11 cellular contexts compared by ENCODE assay signal in the genomic region with DNA sequence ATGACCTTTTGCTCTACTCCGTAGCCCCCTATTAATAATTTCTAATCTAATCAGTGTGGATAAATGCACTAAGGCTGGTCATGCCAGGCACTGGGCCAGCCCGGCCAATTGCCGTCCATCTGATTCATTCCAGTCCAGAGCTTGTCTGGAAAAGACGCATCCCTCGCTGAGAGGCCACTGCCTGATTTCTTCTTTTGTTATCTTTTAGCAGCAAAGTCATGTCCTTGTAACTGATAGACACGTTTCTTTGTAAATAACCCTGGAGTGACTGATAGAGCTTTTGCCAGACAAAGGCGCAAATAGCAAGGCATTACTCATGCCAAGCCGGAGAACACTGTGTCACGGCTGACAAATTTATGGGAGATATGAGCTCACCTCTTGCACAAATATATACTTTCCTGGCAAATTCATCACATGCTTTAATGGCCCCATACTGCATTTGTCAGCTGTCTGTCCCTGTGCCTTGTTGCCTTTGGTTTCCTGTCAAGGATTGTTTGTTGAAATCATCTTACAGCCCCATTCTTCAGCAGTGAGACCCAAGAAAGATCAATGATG.
DNase-seq lines count a peak whose midpoint lies in the region; ATAC-seq and TF ChIP-seq lines count a peak whose summit lies in the region.
"Had no signal": no experiment of that assay in that cellular context is flagged by ENCODE, and none has a peak within 500 bp of the region (broad histone marks: within the 10 kb centered on the region; RNA-seq: fewer than 3 reads in every experiment).

No MANE protein-coding gene starts in this region.

- 67 to 81% (median 71%) methylated on average over 9 of the region's 9 CpGs for WGBS in spleen, 5 donors

- no peaks in the 10 kb centered on the region for H3K9me3 ChIP-seq in spleen
- H3K9me3 ChIP-seq: esophagus squamous epithelium, psoas muscle had no signal

- no peak for TF ChIP-seq POLR2A in spleen (IDR thresholded peaks at IDR 0.05)

- no peaks in the 10 kb centered on the region for H3K27me3 ChIP-seq in spleen (replicated peaks in 1 of 7)
- H3K27me3 ChIP-seq: esophagus squamous epithelium had no signal

- no peaks in the 10 kb centered on the region for H3K4me1 ChIP-seq in spleen

- H3K4me3 ChIP-seq in spleen: no peak overlapping the region
- H3K4me3 ChIP-seq: esophagus squamous epithelium, psoas muscle had no signal

- peak; percentile 86 for ATAC-seq in Right ventricle myocardium inferior
- ATAC-seq: stimulated activated naive B cell treated with anti-CD40 and anti-IgM and Interleukin-4, amounts not matched to agents 10 μg/mL and 1 μg/mL and 100 μg/mL, for 72 hours had no signal

- DNase-seq in HEK293T (ENCODE audit: extremely low spot score) (peak; percentile 20), T1000 (lab: John Stamatoyannopoulos, UW) (peak; percentile 6), Right ventricle myocardium inferior (ENCODE audit: missing footprints) (peak; percentile 66), retina (peak; percentile 58), spleen (no peak), NCI-H2081 treated with DMSO at 0.1 percent for 48 hours (lab: John Stamatoyannopoulos, UW) (no peak), NCI-H1092 (lab: John Stamatoyannopoulos, UW) (no peak), nucleus accumbens (lab: John Stamatoyannopoulos, UW) (no peak)
- DNase-seq: esophagus squamous epithelium; stimulated activated naive B cell treated with anti-CD40 and anti-IgM and Interleukin-4, amounts not matched to agents 10 μg/mL and 1 μg/mL and 100 μg/mL, for 72 hours had no signal

- POLR2A ChIA-PET in HEK293T (lab: Yijun Ruan, JAX): interaction anchor here (1.2 kb wide), 2 partner anchors 13 to 116 kb away, joined by 3 to 6 read pairs; no protein-coding TSS in a partner anchor

- no peak overlapping the region for H3K27ac ChIP-seq in spleen
- H3K27ac ChIP-seq: esophagus squamous epithelium, psoas muscle had no signal

- TF ChIP-seq CTCF in spleen (IDR thresholded peaks at IDR 0.05 in 8 of 11, conservative IDR thresholded peaks at IDR 0.05 in 3 of 11): no peak

- H3K36me3 ChIP-seq in spleen: no peaks in the 10 kb centered on the region
- H3K36me3 ChIP-seq: esophagus squamous epithelium had no signal

- intact Hi-C loops in Right ventricle myocardium inferior (cut with DNase I): loop anchor here (2.0 to 10.0 kb wide), 3 partner anchors 89 to 1127 kb away; a partner anchor contains a TSS
- intact Hi-C loops in spleen (cut with DNase I; ENCODE audit: low total_unique reads): no loop called here

- CTCF ChIA-PET in HEK293T (lab: Yijun Ruan, JAX): no interaction called here

TF ChIP-seq in HEK293T, 16 proteins besides CTCF, POLR2A, EP300 and RAD21:
- TF ChIP-seq, protein P1, sequence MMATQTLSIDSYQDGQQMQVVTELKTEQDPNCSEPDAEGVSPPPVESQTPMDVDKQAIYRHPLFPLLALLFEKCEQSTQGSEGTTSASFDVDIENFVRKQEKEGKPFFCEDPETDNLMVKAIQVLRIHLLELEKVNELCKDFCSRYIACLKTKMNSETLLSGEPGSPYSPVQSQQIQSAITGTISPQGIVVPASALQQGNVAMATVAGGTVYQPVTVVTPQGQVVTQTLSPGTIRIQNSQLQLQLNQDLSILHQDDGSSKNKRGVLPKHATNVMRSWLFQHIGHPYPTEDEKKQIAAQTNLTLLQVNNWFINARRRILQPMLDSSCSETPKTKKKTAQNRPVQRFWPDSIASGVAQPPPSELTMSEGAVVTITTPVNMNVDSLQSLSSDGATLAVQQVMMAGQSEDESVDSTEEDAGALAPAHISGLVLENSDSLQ (IDR thresholded peaks at IDR 0.05): peak; percentile 91
- peak; percentile 27; the same call in 1 of the 2 replicates for TF ChIP-seq CTBP1 (IDR thresholded peaks at IDR 0.05; ENCODE audit: borderline replicate concordance)
- TF ChIP-seq ZNF384 (IDR thresholded peaks at IDR 0.05): no peak

Comparison
In these comparisons a context has a peak if more than half of its experiments do, and no peak if none do; other contexts are left out.
1. DNase-seq: peak in HEK293T (single experiment), T1000 (single experiment), Right ventricle myocardium inferior (single experiment) and retina (single experiment); none in spleen (single experiment), NCI-H2081 treated with DMSO at 0.1 percent for 48 hours (single experiment), NCI-H1092 (single experiment) and nucleus accumbens (0 of 56).